Comparison of ENCODE assay signal across 8 cellular contexts in genomic region chr1:36248250-36248894, GRCh38. TPM values are rescaled to one million over a fixed set of nuclear protein-coding genes. Genes with fewer than 3 reads are reported as not detected.
DNase-seq lines count a peak whose midpoint lies in the region; ATAC-seq and TF ChIP-seq lines count a peak whose summit lies in the region.

No MANE protein-coding gene starts in this region.

- peak; percentile 77 to 83 (median 82) for ATAC-seq in psoas muscle

- H3K36me3 ChIP-seq in esophagus muscularis mucosa (peaks cover 0 to 12% (median 0%) of the 10 kb centered on the region in 4 donors), psoas muscle (ENCODE audit: insufficient read depth in 1 of 2, low read depth in 1 of 2) (no peaks in the 10 kb centered on the region)

- no peak overlapping the region for H3K4me3 ChIP-seq in esophagus muscularis mucosa
- no peak overlapping the region for H3K4me3 ChIP-seq in psoas muscle

- 30% methylated on average over 4 of the region's 4 CpGs for WGBS in esophagus muscularis mucosa
- WGBS in psoas muscle, 3 donors: 41 to 52% (median 46%) methylated on average over 4 of the region's 4 CpGs

- peaks cover 50 to 100% (median 94%) of the 10 kb centered on the region in 4 donors for H3K4me1 ChIP-seq in esophagus muscularis mucosa
- H3K4me1 ChIP-seq in psoas muscle: peaks cover 81% of the 10 kb centered on the region

- DNase-seq in ELF-1 (ENCODE audit: low read depth, low spot score) (peak; percentile 16), RPMI7951 (ENCODE audit: low read depth) (peak; percentile 89), esophagus muscularis mucosa (ENCODE audit: extremely low spot score) (no peak), psoas muscle (peak; percentile 68 to 81), NCI-H2029 treated with DMSO at 0.1 percent for 48 hours (lab: John Stamatoyannopoulos, UW) (no peak), NCI-H128 (lab: John Stamatoyannopoulos, UW; ENCODE audit: unreplicated experiment) (no peak)
- DNase-seq in stimulated activated CD4-positive, alpha-beta T cell treated with anti-CD3 and anti-CD28 coated beads, Interleukin-1b, Interleukin-23, amount 100 ng/mL, for 48 hours: no peak
- no peak for DNase-seq in stimulated activated CD8-positive, alpha-beta memory T cell treated with anti-CD3 and anti-CD28 coated beads, Interleukin-4, amount 100 ng/mL, for 48 hours

- no peak for TF ChIP-seq CTCF in esophagus muscularis mucosa (IDR thresholded peaks at IDR 0.05)
- TF ChIP-seq CTCF in psoas muscle (IDR thresholded peaks at IDR 0.05): no peak

- H3K27me3 ChIP-seq in esophagus muscularis mucosa (no peaks in the 10 kb centered on the region), psoas muscle (ENCODE audit: insufficient read depth in 3 of 3, low read length in 2 of 3) (no peaks in the 10 kb centered on the region)

- H3K9me3 ChIP-seq in esophagus muscularis mucosa: no peaks in the 10 kb centered on the region
- H3K9me3 ChIP-seq in psoas muscle: no peaks in the 10 kb centered on the region

- TF ChIP-seq EP300 in esophagus muscularis mucosa (IDR thresholded peaks at IDR 0.05): no peak

- no peak for TF ChIP-seq POLR2A in esophagus muscularis mucosa (IDR thresholded peaks at IDR 0.05; ENCODE audit: low read depth)

- intact Hi-C loops in esophagus muscularis mucosa (cut with DNase I): no loop called here
- intact Hi-C loops in psoas muscle (cut with DNase I): no loop called here

- H3K27ac ChIP-seq in esophagus muscularis mucosa (replicated peaks in 1 of 4) (peak overlapping the region; percentile 77 to 83 (median 81)), psoas muscle (peak overlapping the region; percentile 79)

RNA-seq across cellular contexts. Expression of gene THRAP3, which starts 24.1 kb away (rescaled TPM):
- 62.0 and 75.0 TPM in 2 replicates for total RNA-seq in RPMI7951 (2014; rRNA removed; shearing (Covaris generic))
- total RNA-seq in esophagus muscularis mucosa: 100 to 1,000 TPM in 2 of 4 donors, 10 to 100 TPM in 2; 90.3 to 116 (median 104) TPM
- total RNA-seq in psoas muscle: 100 to 1,000 TPM in 3 of 4 donors, 10 to 100 TPM in 1; 96.6 to 159 (median 124) TPM
- 10 to 100 TPM; 45.8 to 92.9 (median 80.3) TPM for polyA plus RNA-seq in psoas muscle

RNA-seq across cellular contexts. Expression of gene SH3D21, which starts 57.8 kb away (rescaled TPM):
- 4.3 and 7.2 TPM in 2 replicates for total RNA-seq in RPMI7951 (2014; rRNA removed; shearing (Covaris generic))
- total RNA-seq in esophagus muscularis mucosa: 1 to 10 TPM in 2 of 4 donors, under 1 TPM in 2; 0.26 to 2.0 (median 1.1) TPM
- 1 to 10 TPM in 1 of 4 donors, under 1 TPM in 3; 0.69 to 1.1 (median 0.96) TPM for total RNA-seq in psoas muscle
- under 1 TPM; 0.36 to 0.88 (median 0.37) TPM for polyA plus RNA-seq in psoas muscle

Comparison
In these comparisons a context has a peak if more than half of its experiments do, and no peak if none do; other contexts are left out.
1. DNase-seq: peak in ELF-1 (single experiment), RPMI7951 (single experiment) and psoas muscle (2 of 2); none in esophagus muscularis mucosa (single experiment), NCI-H2029 treated with DMSO at 0.1 percent for 48 hours (single experiment), stimulated activated CD4-positive, alpha-beta T cell treated with anti-CD3 and anti-CD28 coated beads, Interleukin-1b, Interleukin-23, amount 100 ng/mL, for 48 hours (single experiment), NCI-H128 (single experiment) and stimulated activated CD8-positive, alpha-beta memory T cell treated with anti-CD3 and anti-CD28 coated beads, Interleukin-4, amount 100 ng/mL, for 48 hours (single experiment).